ENCODE assay signal across 1 cellular context in the genomic region with DNA sequence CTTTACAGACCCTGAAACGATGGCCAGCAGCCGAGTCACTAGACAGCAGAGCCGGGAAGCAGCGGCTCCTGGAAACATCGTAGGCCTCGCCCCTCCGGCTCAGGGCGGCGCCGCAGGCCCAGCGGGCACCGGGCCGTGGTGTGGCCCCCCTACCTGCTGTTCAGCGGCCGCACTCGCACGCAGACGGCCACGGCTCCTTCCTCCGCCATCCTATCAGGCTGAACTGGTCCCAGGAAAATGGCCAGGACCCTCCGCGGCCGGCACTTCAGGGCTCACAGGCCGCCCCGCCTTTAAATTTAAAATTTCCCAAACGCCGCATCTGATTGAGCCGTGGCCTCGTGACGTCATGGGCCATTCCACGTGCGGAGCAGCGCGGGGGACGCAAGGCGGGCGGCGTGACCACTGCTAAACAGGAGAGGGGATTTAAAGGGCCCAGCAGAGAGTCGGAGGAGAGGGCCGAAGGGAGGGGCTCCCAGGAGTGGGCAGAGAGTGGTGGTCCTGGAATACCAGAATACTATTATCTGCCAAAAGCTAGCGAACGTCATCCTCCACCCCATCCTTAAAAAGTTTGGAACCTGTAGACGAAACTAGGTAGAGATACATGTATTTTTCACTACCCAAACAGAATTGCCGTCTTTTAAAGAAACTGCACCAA.
TF ChIP-seq lines count a peak whose summit lies in the region.

A gene with protein sequence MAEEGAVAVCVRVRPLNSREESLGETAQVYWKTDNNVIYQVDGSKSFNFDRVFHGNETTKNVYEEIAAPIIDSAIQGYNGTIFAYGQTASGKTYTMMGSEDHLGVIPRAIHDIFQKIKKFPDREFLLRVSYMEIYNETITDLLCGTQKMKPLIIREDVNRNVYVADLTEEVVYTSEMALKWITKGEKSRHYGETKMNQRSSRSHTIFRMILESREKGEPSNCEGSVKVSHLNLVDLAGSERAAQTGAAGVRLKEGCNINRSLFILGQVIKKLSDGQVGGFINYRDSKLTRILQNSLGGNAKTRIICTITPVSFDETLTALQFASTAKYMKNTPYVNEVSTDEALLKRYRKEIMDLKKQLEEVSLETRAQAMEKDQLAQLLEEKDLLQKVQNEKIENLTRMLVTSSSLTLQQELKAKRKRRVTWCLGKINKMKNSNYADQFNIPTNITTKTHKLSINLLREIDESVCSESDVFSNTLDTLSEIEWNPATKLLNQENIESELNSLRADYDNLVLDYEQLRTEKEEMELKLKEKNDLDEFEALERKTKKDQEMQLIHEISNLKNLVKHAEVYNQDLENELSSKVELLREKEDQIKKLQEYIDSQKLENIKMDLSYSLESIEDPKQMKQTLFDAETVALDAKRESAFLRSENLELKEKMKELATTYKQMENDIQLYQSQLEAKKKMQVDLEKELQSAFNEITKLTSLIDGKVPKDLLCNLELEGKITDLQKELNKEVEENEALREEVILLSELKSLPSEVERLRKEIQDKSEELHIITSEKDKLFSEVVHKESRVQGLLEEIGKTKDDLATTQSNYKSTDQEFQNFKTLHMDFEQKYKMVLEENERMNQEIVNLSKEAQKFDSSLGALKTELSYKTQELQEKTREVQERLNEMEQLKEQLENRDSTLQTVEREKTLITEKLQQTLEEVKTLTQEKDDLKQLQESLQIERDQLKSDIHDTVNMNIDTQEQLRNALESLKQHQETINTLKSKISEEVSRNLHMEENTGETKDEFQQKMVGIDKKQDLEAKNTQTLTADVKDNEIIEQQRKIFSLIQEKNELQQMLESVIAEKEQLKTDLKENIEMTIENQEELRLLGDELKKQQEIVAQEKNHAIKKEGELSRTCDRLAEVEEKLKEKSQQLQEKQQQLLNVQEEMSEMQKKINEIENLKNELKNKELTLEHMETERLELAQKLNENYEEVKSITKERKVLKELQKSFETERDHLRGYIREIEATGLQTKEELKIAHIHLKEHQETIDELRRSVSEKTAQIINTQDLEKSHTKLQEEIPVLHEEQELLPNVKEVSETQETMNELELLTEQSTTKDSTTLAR (N-terminal part only) (minus strand): TSS at position 233 of the 655 bp plus-strand sequence. CDS start 24 bp downstream, at position 209.

TF ChIP-seq in GM12878, 131 proteins besides CTCF, POLR2A, EP300 and RAD21 (continues in another document):
- TF ChIP-seq MTA3 (IDR thresholded peaks at IDR 0.05; ENCODE audit: borderline replicate concordance, low read length) (no peak), GATAD2B (conservative IDR thresholded peaks at IDR 0.05; ENCODE audit: low read depth) (peak; percentile 89), RAD51 (IDR thresholded peaks at IDR 0.05) (peak; percentile 20; the same call in 1 of the 2 replicates), CBX3 (IDR thresholded peaks at IDR 0.05; ENCODE audit: borderline replicate concordance, low read depth) (no peak), ZNF207 (IDR thresholded peaks at IDR 0.05; ENCODE audit: borderline replicate concordance) (peak; percentile 94), EZH2 (IDR thresholded peaks at IDR 0.05; ENCODE audit: borderline replicate concordance, control insufficient read depth, low read depth, low read length) (no peak), RFX5 (IDR thresholded peaks at IDR 0.05; ENCODE audit: low read depth, low read length) (0 out of 2 replicates have a peak, but pooled peaks have one; percentile 19), RUNX3 (IDR thresholded peaks at IDR 0.05; ENCODE audit: low read length) (peak; percentile 75), MEF2B (IDR thresholded peaks at IDR 0.05; ENCODE audit: partially characterized antibody, poor library complexity, severe bottlenecking) (no peak), MXI1 (IDR thresholded peaks at IDR 0.05; ENCODE audit: low read depth, low read length) (peak; percentile 83), ZZZ3 (IDR thresholded peaks at IDR 0.05; ENCODE audit: control insufficient read depth, insufficient read length, low read depth) (no peak), CEBPB (IDR thresholded peaks at IDR 0.05; ENCODE audit: borderline replicate concordance in 1 of 2, low read depth in 2 of 2, low read length in 2 of 2) (no peak), TBL1XR1 (IDR thresholded peaks at IDR 0.05; ENCODE audit: low read depth, low read length) (no peak), BCL11A (IDR thresholded peaks at IDR 0.05; ENCODE audit: low read depth, low read length) (no peak), SIX5 (IDR thresholded peaks at IDR 0.05; ENCODE audit: low read depth, low read length, severe bottlenecking) (peak; percentile 41), LARP7 (IDR thresholded peaks at IDR 0.05) (peak; percentile 62; the same call in 1 of the 2 replicates), CREB1 (IDR thresholded peaks at IDR 0.05; ENCODE audit: low read depth) (peak; percentile 98), ZSCAN29 (IDR thresholded peaks at IDR 0.05) (no peak), SRF (IDR thresholded peaks at IDR 0.05; ENCODE audit: low read depth in 2 of 2, low read length in 2 of 2) (no peak), HDAC2 (IDR thresholded peaks at IDR 0.05) (no peak), ZNF24 (IDR thresholded peaks at IDR 0.05) (no peak), FOS (IDR thresholded peaks at IDR 0.05; ENCODE audit: borderline replicate concordance, extremely low read depth, insufficient read length) (no peak), SREBF2 (IDR thresholded peaks at IDR 0.05; ENCODE audit: low read length) (no peak), ATF7 (IDR thresholded peaks at IDR 0.05; ENCODE audit: low read depth) (peak; percentile 100), PAX5 (IDR thresholded peaks at IDR 0.05; ENCODE audit: borderline replicate concordance, low read depth, low read length) (peak; percentile 46; the same call in 1 of the 2 replicates), RBBP5 (conservative IDR thresholded peaks at IDR 0.05) (no peak)
- TF ChIP-seq, protein P1, sequence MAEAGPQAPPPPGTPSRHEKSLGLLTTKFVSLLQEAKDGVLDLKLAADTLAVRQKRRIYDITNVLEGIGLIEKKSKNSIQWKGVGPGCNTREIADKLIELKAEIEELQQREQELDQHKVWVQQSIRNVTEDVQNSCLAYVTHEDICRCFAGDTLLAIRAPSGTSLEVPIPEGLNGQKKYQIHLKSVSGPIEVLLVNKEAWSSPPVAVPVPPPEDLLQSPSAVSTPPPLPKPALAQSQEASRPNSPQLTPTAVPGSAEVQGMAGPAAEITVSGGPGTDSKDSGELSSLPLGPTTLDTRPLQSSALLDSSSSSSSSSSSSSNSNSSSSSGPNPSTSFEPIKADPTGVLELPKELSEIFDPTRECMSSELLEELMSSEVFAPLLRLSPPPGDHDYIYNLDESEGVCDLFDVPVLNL (IDR thresholded peaks at IDR 0.05; ENCODE audit: low read depth, low read length) = peak; percentile 86
- TF ChIP-seq, protein P2, sequence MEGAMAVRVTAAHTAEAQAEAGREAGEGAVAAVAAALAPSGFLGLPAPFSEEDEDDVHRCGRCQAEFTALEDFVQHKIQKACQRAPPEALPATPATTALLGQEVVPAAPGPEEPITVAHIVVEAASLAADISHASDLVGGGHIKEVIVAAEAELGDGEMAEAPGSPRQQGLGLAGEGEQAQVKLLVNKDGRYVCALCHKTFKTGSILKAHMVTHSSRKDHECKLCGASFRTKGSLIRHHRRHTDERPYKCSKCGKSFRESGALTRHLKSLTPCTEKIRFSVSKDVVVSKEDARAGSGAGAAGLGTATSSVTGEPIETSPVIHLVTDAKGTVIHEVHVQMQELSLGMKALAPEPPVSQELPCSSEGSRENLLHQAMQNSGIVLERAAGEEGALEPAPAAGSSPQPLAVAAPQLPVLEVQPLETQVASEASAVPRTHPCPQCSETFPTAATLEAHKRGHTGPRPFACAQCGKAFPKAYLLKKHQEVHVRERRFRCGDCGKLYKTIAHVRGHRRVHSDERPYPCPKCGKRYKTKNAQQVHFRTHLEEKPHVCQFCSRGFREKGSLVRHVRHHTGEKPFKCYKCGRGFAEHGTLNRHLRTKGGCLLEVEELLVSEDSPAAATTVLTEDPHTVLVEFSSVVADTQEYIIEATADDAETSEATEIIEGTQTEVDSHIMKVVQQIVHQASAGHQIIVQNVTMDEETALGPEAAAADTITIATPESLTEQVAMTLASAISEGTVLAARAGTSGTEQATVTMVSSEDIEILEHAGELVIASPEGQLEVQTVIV (IDR thresholded peaks at IDR 0.05; ENCODE audit: borderline replicate concordance, partially characterized antibody) = peak; percentile 91
- TF ChIP-seq, protein P3, sequence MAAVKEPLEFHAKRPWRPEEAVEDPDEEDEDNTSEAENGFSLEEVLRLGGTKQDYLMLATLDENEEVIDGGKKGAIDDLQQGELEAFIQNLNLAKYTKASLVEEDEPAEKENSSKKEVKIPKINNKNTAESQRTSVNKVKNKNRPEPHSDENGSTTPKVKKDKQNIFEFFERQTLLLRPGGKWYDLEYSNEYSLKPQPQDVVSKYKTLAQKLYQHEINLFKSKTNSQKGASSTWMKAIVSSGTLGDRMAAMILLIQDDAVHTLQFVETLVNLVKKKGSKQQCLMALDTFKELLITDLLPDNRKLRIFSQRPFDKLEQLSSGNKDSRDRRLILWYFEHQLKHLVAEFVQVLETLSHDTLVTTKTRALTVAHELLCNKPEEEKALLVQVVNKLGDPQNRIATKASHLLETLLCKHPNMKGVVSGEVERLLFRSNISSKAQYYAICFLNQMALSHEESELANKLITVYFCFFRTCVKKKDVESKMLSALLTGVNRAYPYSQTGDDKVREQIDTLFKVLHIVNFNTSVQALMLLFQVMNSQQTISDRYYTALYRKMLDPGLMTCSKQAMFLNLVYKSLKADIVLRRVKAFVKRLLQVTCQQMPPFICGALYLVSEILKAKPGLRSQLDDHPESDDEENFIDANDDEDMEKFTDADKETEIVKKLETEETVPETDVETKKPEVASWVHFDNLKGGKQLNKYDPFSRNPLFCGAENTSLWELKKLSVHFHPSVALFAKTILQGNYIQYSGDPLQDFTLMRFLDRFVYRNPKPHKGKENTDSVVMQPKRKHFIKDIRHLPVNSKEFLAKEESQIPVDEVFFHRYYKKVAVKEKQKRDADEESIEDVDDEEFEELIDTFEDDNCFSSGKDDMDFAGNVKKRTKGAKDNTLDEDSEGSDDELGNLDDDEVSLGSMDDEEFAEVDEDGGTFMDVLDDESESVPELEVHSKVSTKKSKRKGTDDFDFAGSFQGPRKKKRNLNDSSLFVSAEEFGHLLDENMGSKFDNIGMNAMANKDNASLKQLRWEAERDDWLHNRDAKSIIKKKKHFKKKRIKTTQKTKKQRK (IDR thresholded peaks at IDR 0.05; ENCODE audit: low read depth, low read length) = no peak
- TF ChIP-seq, protein P4, sequence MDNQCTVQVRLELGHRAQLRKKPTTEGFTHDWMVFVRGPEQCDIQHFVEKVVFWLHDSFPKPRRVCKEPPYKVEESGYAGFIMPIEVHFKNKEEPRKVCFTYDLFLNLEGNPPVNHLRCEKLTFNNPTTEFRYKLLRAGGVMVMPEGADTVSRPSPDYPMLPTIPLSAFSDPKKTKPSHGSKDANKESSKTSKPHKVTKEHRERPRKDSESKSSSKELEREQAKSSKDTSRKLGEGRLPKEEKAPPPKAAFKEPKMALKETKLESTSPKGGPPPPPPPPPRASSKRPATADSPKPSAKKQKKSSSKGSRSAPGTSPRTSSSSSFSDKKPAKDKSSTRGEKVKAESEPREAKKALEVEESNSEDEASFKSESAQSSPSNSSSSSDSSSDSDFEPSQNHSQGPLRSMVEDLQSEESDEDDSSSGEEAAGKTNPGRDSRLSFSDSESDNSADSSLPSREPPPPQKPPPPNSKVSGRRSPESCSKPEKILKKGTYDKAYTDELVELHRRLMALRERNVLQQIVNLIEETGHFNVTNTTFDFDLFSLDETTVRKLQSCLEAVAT (IDR thresholded peaks at IDR 0.05) = peak; percentile 74; the same call in 1 of the 2 replicates
- TF ChIP-seq, protein P5, sequence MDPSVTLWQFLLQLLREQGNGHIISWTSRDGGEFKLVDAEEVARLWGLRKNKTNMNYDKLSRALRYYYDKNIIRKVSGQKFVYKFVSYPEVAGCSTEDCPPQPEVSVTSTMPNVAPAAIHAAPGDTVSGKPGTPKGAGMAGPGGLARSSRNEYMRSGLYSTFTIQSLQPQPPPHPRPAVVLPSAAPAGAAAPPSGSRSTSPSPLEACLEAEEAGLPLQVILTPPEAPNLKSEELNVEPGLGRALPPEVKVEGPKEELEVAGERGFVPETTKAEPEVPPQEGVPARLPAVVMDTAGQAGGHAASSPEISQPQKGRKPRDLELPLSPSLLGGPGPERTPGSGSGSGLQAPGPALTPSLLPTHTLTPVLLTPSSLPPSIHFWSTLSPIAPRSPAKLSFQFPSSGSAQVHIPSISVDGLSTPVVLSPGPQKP (IDR thresholded peaks at IDR 0.05; ENCODE audit: low read depth, low read length) = no peak
- TF ChIP-seq, protein P6, sequence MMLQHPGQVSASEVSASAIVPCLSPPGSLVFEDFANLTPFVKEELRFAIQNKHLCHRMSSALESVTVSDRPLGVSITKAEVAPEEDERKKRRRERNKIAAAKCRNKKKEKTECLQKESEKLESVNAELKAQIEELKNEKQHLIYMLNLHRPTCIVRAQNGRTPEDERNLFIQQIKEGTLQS (IDR thresholded peaks at IDR 0.05; ENCODE audit: borderline replicate concordance, extremely low read depth, low read depth, low read length) = no peak
- TF ChIP-seq, protein P7, sequence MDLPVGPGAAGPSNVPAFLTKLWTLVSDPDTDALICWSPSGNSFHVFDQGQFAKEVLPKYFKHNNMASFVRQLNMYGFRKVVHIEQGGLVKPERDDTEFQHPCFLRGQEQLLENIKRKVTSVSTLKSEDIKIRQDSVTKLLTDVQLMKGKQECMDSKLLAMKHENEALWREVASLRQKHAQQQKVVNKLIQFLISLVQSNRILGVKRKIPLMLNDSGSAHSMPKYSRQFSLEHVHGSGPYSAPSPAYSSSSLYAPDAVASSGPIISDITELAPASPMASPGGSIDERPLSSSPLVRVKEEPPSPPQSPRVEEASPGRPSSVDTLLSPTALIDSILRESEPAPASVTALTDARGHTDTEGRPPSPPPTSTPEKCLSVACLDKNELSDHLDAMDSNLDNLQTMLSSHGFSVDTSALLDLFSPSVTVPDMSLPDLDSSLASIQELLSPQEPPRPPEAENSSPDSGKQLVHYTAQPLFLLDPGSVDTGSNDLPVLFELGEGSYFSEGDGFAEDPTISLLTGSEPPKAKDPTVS (IDR thresholded peaks at IDR 0.05; ENCODE audit: low read depth, low read length) = no peak
- TF ChIP-seq, protein P8, sequence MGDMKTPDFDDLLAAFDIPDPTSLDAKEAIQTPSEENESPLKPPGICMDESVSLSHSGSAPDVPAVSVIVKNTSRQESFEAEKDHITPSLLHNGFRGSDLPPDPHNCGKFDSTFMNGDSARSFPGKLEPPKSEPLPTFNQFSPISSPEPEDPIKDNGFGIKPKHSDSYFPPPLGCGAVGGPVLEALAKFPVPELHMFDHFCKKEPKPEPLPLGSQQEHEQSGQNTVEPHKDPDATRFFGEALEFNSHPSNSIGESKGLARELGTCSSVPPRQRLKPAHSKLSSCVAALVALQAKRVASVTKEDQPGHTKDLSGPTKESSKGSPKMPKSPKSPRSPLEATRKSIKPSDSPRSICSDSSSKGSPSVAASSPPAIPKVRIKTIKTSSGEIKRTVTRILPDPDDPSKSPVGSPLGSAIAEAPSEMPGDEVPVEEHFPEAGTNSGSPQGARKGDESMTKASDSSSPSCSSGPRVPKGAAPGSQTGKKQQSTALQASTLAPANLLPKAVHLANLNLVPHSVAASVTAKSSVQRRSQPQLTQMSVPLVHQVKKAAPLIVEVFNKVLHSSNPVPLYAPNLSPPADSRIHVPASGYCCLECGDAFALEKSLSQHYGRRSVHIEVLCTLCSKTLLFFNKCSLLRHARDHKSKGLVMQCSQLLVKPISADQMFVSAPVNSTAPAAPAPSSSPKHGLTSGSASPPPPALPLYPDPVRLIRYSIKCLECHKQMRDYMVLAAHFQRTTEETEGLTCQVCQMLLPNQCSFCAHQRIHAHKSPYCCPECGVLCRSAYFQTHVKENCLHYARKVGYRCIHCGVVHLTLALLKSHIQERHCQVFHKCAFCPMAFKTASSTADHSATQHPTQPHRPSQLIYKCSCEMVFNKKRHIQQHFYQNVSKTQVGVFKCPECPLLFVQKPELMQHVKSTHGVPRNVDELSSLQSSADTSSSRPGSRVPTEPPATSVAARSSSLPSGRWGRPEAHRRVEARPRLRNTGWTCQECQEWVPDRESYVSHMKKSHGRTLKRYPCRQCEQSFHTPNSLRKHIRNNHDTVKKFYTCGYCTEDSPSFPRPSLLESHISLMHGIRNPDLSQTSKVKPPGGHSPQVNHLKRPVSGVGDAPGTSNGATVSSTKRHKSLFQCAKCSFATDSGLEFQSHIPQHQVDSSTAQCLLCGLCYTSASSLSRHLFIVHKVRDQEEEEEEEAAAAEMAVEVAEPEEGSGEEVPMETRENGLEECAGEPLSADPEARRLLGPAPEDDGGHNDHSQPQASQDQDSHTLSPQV (IDR thresholded peaks at IDR 0.05) = no peak
